1 cellular context compared by ENCODE assay signal in the genomic region with DNA sequence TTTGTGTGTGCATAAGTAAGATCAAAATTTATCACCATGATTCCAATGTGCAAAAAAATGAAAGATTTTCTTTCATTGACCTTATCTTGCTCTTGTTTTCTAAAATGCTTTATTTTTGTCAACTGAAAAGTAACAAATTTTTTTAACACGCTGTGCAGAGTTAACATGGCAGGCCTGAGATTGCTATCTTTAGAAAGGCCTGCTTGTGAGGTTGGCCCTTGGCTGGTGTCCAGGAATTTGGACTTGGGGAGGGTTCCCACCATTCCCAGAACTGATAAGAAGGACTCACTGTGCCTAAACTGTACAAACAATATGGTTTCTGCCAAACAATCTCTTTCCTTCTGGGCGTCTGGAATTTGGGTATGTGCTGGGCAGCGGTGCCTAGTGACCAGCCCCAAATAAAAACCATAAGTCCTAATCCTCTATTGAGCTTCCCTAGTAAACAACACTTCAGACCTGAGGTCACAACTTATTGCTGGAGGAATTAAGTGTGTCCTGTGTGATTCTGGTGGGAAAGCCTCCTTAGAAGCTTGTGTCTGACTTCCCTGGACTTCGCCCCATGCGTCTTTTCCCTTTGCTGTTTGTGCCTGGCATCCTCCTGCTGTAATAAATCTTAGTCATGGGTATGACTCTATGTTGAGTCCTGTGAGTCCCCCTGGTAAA.
TF ChIP-seq lines count a peak whose summit lies in the region.

No MANE protein-coding gene starts in this region.

TF ChIP-seq in K562, 482 proteins besides CTCF, POLR2A, EP300 and RAD21 (continued from another document and continues in another):
- TF ChIP-seq ZC3H11A (IDR thresholded peaks at IDR 0.05; ENCODE audit: low read depth, low read length) = 0 out of 2 replicates have a peak, but pooled peaks have one; percentile 3
- TF ChIP-seq, protein P1, sequence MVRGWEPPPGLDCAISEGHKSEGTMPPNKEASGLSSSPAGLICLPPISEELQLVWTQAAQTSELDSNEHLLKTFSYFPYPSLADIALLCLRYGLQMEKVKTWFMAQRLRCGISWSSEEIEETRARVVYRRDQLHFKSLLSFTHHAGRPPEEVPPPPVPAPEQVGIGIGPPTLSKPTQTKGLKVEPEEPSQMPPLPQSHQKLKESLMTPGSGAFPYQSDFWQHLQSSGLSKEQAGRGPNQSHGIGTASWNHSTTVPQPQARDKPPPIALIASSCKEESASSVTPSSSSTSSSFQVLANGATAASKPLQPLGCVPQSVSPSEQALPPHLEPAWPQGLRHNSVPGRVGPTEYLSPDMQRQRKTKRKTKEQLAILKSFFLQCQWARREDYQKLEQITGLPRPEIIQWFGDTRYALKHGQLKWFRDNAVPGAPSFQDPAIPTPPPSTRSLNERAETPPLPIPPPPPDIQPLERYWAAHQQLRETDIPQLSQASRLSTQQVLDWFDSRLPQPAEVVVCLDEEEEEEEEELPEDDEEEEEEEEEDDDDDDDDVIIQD (CRISPR knock-in tag; IDR thresholded peaks at IDR 0.05) = no peak
- TF ChIP-seq ZNF354B (CRISPR knock-in tag; IDR thresholded peaks at IDR 0.05) = no peak
- TF ChIP-seq ZKSCAN1 (IDR thresholded peaks at IDR 0.05; ENCODE audit: low read depth, low read length) = 0 out of 2 replicates have a peak, but pooled peaks have one; percentile 33
- peak; percentile 78 for TF ChIP-seq DDX20 (tag; IDR thresholded peaks at IDR 0.05; ENCODE audit: low read depth)
- no peak for TF ChIP-seq PHF20 (IDR thresholded peaks at IDR 0.05; ENCODE audit: partially characterized antibody)
- peak; percentile 53; the same call in 1 of the 2 replicates for TF ChIP-seq FOSL1 (tag; conservative IDR thresholded peaks at IDR 0.05)
- TF ChIP-seq CC2D1A (IDR thresholded peaks at IDR 0.05) = no peak
- peak; percentile 71 for TF ChIP-seq ZNF384 (IDR thresholded peaks at IDR 0.05; ENCODE audit: low read depth, low read length)
- TF ChIP-seq L3MBTL2 (IDR thresholded peaks at IDR 0.05) = peak; percentile 90
- no peak for TF ChIP-seq ZNF146 (CRISPR knock-in tag; IDR thresholded peaks at IDR 0.05; ENCODE audit: unreplicated experiment)
- peak; percentile 99 for TF ChIP-seq NFIC (IDR thresholded peaks at IDR 0.05)
- TF ChIP-seq MIER1 (IDR thresholded peaks at IDR 0.05; ENCODE audit: low read depth) = no peak
- peak; percentile 90 for TF ChIP-seq SMAD1 (IDR thresholded peaks at IDR 0.05; ENCODE audit: low read depth, low read length, partially characterized antibody)
- peak; percentile 46; the same call in 1 of the 2 replicates for TF ChIP-seq NCOA1 (IDR thresholded peaks at IDR 0.05; ENCODE audit: low read depth)
- peak; percentile 79 for TF ChIP-seq LCOR (CRISPR knock-in tag; IDR thresholded peaks at IDR 0.05)
- peak; percentile 63; the same call in 1 of the 2 replicates for TF ChIP-seq ZNF311 (CRISPR knock-in tag; IDR thresholded peaks at IDR 0.05)
- TF ChIP-seq, protein P2, sequence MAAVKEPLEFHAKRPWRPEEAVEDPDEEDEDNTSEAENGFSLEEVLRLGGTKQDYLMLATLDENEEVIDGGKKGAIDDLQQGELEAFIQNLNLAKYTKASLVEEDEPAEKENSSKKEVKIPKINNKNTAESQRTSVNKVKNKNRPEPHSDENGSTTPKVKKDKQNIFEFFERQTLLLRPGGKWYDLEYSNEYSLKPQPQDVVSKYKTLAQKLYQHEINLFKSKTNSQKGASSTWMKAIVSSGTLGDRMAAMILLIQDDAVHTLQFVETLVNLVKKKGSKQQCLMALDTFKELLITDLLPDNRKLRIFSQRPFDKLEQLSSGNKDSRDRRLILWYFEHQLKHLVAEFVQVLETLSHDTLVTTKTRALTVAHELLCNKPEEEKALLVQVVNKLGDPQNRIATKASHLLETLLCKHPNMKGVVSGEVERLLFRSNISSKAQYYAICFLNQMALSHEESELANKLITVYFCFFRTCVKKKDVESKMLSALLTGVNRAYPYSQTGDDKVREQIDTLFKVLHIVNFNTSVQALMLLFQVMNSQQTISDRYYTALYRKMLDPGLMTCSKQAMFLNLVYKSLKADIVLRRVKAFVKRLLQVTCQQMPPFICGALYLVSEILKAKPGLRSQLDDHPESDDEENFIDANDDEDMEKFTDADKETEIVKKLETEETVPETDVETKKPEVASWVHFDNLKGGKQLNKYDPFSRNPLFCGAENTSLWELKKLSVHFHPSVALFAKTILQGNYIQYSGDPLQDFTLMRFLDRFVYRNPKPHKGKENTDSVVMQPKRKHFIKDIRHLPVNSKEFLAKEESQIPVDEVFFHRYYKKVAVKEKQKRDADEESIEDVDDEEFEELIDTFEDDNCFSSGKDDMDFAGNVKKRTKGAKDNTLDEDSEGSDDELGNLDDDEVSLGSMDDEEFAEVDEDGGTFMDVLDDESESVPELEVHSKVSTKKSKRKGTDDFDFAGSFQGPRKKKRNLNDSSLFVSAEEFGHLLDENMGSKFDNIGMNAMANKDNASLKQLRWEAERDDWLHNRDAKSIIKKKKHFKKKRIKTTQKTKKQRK (IDR thresholded peaks at IDR 0.05; ENCODE audit: borderline replicate concordance, low read depth, low read length) = no peak
- no peak for TF ChIP-seq ZNF140 (CRISPR knock-in tag; IDR thresholded peaks at IDR 0.05)
- TF ChIP-seq TEAD4 (IDR thresholded peaks at IDR 0.05; ENCODE audit: low read length) = peak; percentile 82
- TF ChIP-seq TEAD4 (CRISPR knock-in tag; IDR thresholded peaks at IDR 0.05; ENCODE audit: borderline replicate concordance) = no peak
- TF ChIP-seq JUND (IDR thresholded peaks at IDR 0.05; ENCODE audit: borderline replicate concordance, low read depth, low read length) = peak; percentile 73
- peak; percentile 86; the same call in 2 of the 3 replicates for TF ChIP-seq JUND (tag; IDR thresholded peaks at IDR 0.05; ENCODE audit: borderline replicate concordance, low read depth, low read length)
- peak; percentile 70; the same call in 1 of the 2 replicates for TF ChIP-seq KLF6 (CRISPR knock-in tag; IDR thresholded peaks at IDR 0.05; ENCODE audit: borderline replicate concordance)
- TF ChIP-seq JUN (IDR thresholded peaks at IDR 0.05; ENCODE audit: borderline replicate concordance, low read depth, low read length) = peak; percentile 28; the same call in 1 of the 2 replicates
- TF ChIP-seq JUN (CRISPR knock-in tag; IDR thresholded peaks at IDR 0.05; ENCODE audit: borderline replicate concordance) = no peak
- TF ChIP-seq DNMT1 (IDR thresholded peaks at IDR 0.05) = no peak
- peak; percentile 75; the same call in 1 of the 2 replicates for TF ChIP-seq MEF2D (tag; conservative IDR thresholded peaks at IDR 0.05; ENCODE audit: low read depth)
- peak; percentile 38; the same call in 1 of the 2 replicates for TF ChIP-seq ZEB2 (IDR thresholded peaks at IDR 0.05)
- TF ChIP-seq, protein P3, sequence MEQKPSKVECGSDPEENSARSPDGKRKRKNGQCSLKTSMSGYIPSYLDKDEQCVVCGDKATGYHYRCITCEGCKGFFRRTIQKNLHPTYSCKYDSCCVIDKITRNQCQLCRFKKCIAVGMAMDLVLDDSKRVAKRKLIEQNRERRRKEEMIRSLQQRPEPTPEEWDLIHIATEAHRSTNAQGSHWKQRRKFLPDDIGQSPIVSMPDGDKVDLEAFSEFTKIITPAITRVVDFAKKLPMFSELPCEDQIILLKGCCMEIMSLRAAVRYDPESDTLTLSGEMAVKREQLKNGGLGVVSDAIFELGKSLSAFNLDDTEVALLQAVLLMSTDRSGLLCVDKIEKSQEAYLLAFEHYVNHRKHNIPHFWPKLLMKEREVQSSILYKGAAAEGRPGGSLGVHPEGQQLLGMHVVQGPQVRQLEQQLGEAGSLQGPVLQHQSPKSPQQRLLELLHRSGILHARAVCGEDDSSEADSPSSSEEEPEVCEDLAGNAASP (IDR thresholded peaks at IDR 0.05) = no peak
- TF ChIP-seq ZNF75A (CRISPR knock-in tag; IDR thresholded peaks at IDR 0.05) = no peak
- TF ChIP-seq, protein P4, sequence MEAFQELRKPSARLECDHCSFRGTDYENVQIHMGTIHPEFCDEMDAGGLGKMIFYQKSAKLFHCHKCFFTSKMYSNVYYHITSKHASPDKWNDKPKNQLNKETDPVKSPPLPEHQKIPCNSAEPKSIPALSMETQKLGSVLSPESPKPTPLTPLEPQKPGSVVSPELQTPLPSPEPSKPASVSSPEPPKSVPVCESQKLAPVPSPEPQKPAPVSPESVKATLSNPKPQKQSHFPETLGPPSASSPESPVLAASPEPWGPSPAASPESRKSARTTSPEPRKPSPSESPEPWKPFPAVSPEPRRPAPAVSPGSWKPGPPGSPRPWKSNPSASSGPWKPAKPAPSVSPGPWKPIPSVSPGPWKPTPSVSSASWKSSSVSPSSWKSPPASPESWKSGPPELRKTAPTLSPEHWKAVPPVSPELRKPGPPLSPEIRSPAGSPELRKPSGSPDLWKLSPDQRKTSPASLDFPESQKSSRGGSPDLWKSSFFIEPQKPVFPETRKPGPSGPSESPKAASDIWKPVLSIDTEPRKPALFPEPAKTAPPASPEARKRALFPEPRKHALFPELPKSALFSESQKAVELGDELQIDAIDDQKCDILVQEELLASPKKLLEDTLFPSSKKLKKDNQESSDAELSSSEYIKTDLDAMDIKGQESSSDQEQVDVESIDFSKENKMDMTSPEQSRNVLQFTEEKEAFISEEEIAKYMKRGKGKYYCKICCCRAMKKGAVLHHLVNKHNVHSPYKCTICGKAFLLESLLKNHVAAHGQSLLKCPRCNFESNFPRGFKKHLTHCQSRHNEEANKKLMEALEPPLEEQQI (IDR thresholded peaks at IDR 0.05) = peak; percentile 76; the same call in 1 of the 2 replicates
- 0 out of 2 replicates have a peak, but pooled peaks have one; percentile 52 for TF ChIP-seq PTRF (tag; IDR thresholded peaks at IDR 0.05)
- peak; percentile 85 for TF ChIP-seq DPF2 (IDR thresholded peaks at IDR 0.05)
- TF ChIP-seq, protein P5, sequence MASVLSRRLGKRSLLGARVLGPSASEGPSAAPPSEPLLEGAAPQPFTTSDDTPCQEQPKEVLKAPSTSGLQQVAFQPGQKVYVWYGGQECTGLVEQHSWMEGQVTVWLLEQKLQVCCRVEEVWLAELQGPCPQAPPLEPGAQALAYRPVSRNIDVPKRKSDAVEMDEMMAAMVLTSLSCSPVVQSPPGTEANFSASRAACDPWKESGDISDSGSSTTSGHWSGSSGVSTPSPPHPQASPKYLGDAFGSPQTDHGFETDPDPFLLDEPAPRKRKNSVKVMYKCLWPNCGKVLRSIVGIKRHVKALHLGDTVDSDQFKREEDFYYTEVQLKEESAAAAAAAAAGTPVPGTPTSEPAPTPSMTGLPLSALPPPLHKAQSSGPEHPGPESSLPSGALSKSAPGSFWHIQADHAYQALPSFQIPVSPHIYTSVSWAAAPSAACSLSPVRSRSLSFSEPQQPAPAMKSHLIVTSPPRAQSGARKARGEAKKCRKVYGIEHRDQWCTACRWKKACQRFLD (CRISPR knock-in tag; IDR thresholded peaks at IDR 0.05) = peak; percentile 80
- TF ChIP-seq, protein P6, sequence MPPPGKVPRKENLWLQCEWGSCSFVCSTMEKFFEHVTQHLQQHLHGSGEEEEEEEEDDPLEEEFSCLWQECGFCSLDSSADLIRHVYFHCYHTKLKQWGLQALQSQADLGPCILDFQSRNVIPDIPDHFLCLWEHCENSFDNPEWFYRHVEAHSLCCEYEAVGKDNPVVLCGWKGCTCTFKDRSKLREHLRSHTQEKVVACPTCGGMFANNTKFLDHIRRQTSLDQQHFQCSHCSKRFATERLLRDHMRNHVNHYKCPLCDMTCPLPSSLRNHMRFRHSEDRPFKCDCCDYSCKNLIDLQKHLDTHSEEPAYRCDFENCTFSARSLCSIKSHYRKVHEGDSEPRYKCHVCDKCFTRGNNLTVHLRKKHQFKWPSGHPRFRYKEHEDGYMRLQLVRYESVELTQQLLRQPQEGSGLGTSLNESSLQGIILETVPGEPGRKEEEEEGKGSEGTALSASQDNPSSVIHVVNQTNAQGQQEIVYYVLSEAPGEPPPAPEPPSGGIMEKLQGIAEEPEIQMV (tag; conservative IDR thresholded peaks at IDR 0.05; ENCODE audit: low read depth) = 0 out of 2 replicates have a peak, but pooled peaks have one; percentile 5
- TF ChIP-seq, protein P7, sequence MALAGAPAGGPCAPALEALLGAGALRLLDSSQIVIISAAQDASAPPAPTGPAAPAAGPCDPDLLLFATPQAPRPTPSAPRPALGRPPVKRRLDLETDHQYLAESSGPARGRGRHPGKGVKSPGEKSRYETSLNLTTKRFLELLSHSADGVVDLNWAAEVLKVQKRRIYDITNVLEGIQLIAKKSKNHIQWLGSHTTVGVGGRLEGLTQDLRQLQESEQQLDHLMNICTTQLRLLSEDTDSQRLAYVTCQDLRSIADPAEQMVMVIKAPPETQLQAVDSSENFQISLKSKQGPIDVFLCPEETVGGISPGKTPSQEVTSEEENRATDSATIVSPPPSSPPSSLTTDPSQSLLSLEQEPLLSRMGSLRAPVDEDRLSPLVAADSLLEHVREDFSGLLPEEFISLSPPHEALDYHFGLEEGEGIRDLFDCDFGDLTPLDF (CRISPR knock-in tag; IDR thresholded peaks at IDR 0.05) = no peak
- TF ChIP-seq, protein P8, sequence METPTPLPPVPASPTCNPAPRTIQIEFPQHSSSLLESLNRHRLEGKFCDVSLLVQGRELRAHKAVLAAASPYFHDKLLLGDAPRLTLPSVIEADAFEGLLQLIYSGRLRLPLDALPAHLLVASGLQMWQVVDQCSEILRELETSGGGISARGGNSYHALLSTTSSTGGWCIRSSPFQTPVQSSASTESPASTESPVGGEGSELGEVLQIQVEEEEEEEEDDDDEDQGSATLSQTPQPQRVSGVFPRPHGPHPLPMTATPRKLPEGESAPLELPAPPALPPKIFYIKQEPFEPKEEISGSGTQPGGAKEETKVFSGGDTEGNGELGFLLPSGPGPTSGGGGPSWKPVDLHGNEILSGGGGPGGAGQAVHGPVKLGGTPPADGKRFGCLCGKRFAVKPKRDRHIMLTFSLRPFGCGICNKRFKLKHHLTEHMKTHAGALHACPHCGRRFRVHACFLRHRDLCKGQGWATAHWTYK (CRISPR knock-in tag; IDR thresholded peaks at IDR 0.05) = peak; percentile 62; the same call in 1 of the 2 replicates
- peak; percentile 92 for TF ChIP-seq GATAD2B (IDR thresholded peaks at IDR 0.05; ENCODE audit: borderline replicate concordance)
- TF ChIP-seq, protein P9, sequence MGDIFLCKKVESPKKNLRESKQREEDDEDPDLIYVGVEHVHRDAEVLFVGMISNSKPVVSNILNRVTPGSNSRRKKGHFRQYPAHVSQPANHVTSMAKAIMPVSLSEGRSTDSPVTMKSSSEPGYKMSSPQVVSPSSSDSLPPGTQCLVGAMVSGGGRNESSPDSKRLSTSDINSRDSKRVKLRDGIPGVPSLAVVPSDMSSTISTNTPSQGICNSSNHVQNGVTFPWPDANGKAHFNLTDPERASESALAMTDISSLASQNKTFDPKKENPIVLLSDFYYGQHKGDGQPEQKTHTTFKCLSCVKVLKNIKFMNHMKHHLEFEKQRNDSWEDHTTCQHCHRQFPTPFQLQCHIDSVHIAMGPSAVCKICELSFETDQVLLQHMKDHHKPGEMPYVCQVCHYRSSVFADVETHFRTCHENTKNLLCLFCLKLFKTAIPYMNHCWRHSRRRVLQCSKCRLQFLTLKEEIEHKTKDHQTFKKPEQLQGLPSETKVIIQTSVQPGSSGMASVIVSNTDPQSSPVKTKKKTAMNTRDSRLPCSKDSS (IDR thresholded peaks at IDR 0.05; ENCODE audit: low read depth, partially characterized antibody) = no peak
- TF ChIP-seq EWSR1 (IDR thresholded peaks at IDR 0.05; ENCODE audit: borderline replicate concordance, low read depth, partially characterized antibody) = no peak
- 0 out of 2 replicates have a peak, but pooled peaks have one; percentile 53 for TF ChIP-seq HIVEP1 (CRISPR knock-in tag; IDR thresholded peaks at IDR 0.05)
- TF ChIP-seq ZNF584 (CRISPR knock-in tag; IDR thresholded peaks at IDR 0.05; ENCODE audit: low read depth) = peak; percentile 25; the same call in 1 of the 2 replicates
- peak; percentile 46 for TF ChIP-seq ZNF41 (CRISPR knock-in tag; conservative IDR thresholded peaks at IDR 0.05)
